In genomic region chr4:181006509-181007290, GRCh38 we compare ENCODE assay signal across 19 cellular contexts.
DNase-seq lines count a peak whose midpoint lies in the region; ATAC-seq, FAIRE-seq and TF ChIP-seq lines count a peak whose summit lies in the region.
"Had no signal": no experiment of that assay in that cellular context is flagged by ENCODE, and none has a peak within 500 bp of the region (broad histone marks: within the 10 kb centered on the region; RNA-seq: fewer than 3 reads in every experiment).

No MANE protein-coding gene starts in this region.

- 50% methylated on average over 11 of the region's 11 CpGs for WGBS in hepatocyte (ENCODE audit: low lambda C conversion rate, missing lambda C conversion rate)
- 47 to 61% (median 54%) methylated on average over 11 of the region's 11 CpGs for WGBS in small intestine, 3 donors

- no peak overlapping the region for H3K4me3 Mint-ChIP-seq in activated T-helper 2 cell treated with anti-CD3 and anti-CD28 coated beads, Interferon-gamma antibody, Interleukin-2, Interleukin-4, amounts not matched to agents 10 μg/mL and 5 μg/mL and 100 μg/mL, durations not matched to agents 14 hours and 24 hours and 36 hours (ENCODE audit: low read depth)
- H3K4me3 Mint-ChIP-seq: activated T-cell treated with anti-CD3 and anti-CD28 coated beads, Interleukin-2, amount 50 U/mL, for 4 hours; stimulated activated memory B cell treated with anti-CD40 and anti-IgM and Interleukin-4, amounts not matched to agents 10 μg/mL and 1 μg/mL and 100 μg/mL, for 72 hours; T-helper 1 cell treated with Interleukin-12 subunit alpha and Interleukin-12 subunit beta and Interleukin-4 antibody, amounts not matched to agents 30 μg/mL and 1 μg/mL, for 36 hours had no signal

- H3K27me3 ChIP-seq in ascending aorta (no peaks in the 10 kb centered on the region), hepatocyte (no peaks in the 10 kb centered on the region), subcutaneous abdominal adipose tissue (ENCODE audit: control insufficient read depth in 5 of 5, insufficient read depth in 4 of 5, low read length in 5 of 5) (no peaks in the 10 kb centered on the region), small intestine (ENCODE audit: control insufficient read depth in 2 of 2, insufficient read depth in 2 of 2, low read length in 2 of 2) (no peaks in the 10 kb centered on the region)

- ATAC-seq in HG03025 (IDR thresholded peaks at IDR 0.05; ENCODE audit: low FRiP score, unreplicated experiment), result no peak
- ATAC-seq: activated T-cell treated with anti-CD3 and anti-CD28 coated beads, Interleukin-2, amount 50 U/mL, for 4 hours; mucosa of descending colon; stimulated activated memory B cell treated with anti-CD40 and anti-IgM and Interleukin-4, amounts not matched to agents 10 μg/mL and 1 μg/mL and 100 μg/mL, for 72 hours had no signal

- no peak overlapping the region for H3K27ac Mint-ChIP-seq in activated T-helper 2 cell treated with anti-CD3 and anti-CD28 coated beads, Interferon-gamma antibody, Interleukin-2, Interleukin-4, amounts not matched to agents 10 μg/mL and 5 μg/mL and 100 μg/mL, durations not matched to agents 14 hours and 24 hours and 36 hours
- H3K27ac Mint-ChIP-seq: stimulated activated memory B cell treated with anti-CD40 and anti-IgM and Interleukin-4, amounts not matched to agents 10 μg/mL and 1 μg/mL and 100 μg/mL, for 72 hours; T-helper 1 cell treated with Interleukin-12 subunit alpha and Interleukin-12 subunit beta and Interleukin-4 antibody, amounts not matched to agents 30 μg/mL and 1 μg/mL, for 36 hours had no signal

- H3K4me3 ChIP-seq in HEK293 (ENCODE audit: low read depth, low read length) (no peak overlapping the region), ascending aorta (peak overlapping the region; percentile 28 to 34), hepatocyte (no peak overlapping the region), subcutaneous abdominal adipose tissue (ENCODE audit: low read depth in 1 of 5, low read length in 5 of 5) (peak overlapping the region; percentile 49 to 68 (median 54)), small intestine (ENCODE audit: low read depth in 1 of 2, low read length in 2 of 2) (no peak overlapping the region)
- H3K4me3 ChIP-seq: mucosa of descending colon had no signal

- H3K4me1 ChIP-seq in HEK293 (ENCODE audit: control insufficient read depth, insufficient read depth, low read length), result peaks cover 8% of the 10 kb centered on the region; the same call in 1 of the 2 replicates
- peaks cover 0 to 3% of the 10 kb centered on the region in 2 donors for H3K4me1 ChIP-seq in ascending aorta
- no peaks in the 10 kb centered on the region for H3K4me1 ChIP-seq in hepatocyte (ENCODE audit: insufficient read depth)
- H3K4me1 ChIP-seq in subcutaneous abdominal adipose tissue (ENCODE audit: control insufficient read depth in 5 of 5, insufficient read depth in 5 of 5, low read length in 5 of 5), result peaks cover 0 to 16% (median 9%) of the 10 kb centered on the region in 5 donors
- H3K4me1 ChIP-seq in small intestine (ENCODE audit: control insufficient read depth in 2 of 2, insufficient read depth in 1 of 2, low read depth in 1 of 2, low read length in 1 of 2), result no peaks in the 10 kb centered on the region
- H3K4me1 ChIP-seq: prostate gland had no signal

- H3K36me3 ChIP-seq in HEK293 (ENCODE audit: control insufficient read depth in 2 of 2, insufficient read depth in 1 of 2, low read length in 2 of 2) (no peaks in the 10 kb centered on the region), ascending aorta (no peaks in the 10 kb centered on the region), hepatocyte (replicated peaks; ENCODE audit: insufficient read depth, low read depth) (no peaks in the 10 kb centered on the region), subcutaneous abdominal adipose tissue (ENCODE audit: control insufficient read depth in 5 of 5, insufficient read depth in 5 of 5, low read length in 5 of 5) (no peaks in the 10 kb centered on the region), small intestine (ENCODE audit: control insufficient read depth in 2 of 2, insufficient read depth in 2 of 2, low read length in 2 of 2) (no peaks in the 10 kb centered on the region)
- H3K36me3 ChIP-seq: prostate gland had no signal

- peak overlapping the region in 1 of 5 donors; percentile 48 for H3K9ac ChIP-seq in subcutaneous abdominal adipose tissue (ENCODE audit: low read length in 5 of 5)

- TF ChIP-seq CTCF in HEK293 (tag by site-specific recombination; IDR thresholded peaks at IDR 0.05), result no peak
- no peak for TF ChIP-seq CTCF in ascending aorta (IDR thresholded peaks at IDR 0.05)
- no peak for TF ChIP-seq CTCF in hepatocyte (IDR thresholded peaks at IDR 0.05; ENCODE audit: poor library complexity)

- H3K4me1 Mint-ChIP-seq in activated T-helper 2 cell treated with anti-CD3 and anti-CD28 coated beads, Interferon-gamma antibody, Interleukin-2, Interleukin-4, amounts not matched to agents 10 μg/mL and 5 μg/mL and 100 μg/mL, durations not matched to agents 14 hours and 24 hours and 36 hours (ENCODE audit: low read depth), result no peaks in the 10 kb centered on the region
- H3K4me1 Mint-ChIP-seq: stimulated activated memory B cell treated with anti-CD40 and anti-IgM and Interleukin-4, amounts not matched to agents 10 μg/mL and 1 μg/mL and 100 μg/mL, for 72 hours had no signal

- H2AFZ ChIP-seq in hepatocyte, result no peak overlapping the region

- no peaks in the 10 kb centered on the region for H3K79me2 ChIP-seq in hepatocyte

- no peak for FAIRE-seq in small intestine (lab: Jason Lieb, UNC)
- FAIRE-seq: H54 had no signal

- H3K27ac ChIP-seq in HEK293 (ENCODE audit: extremely low read depth, low read depth, low read length) (no peak overlapping the region), ascending aorta (no peak overlapping the region), hepatocyte (no peak overlapping the region), subcutaneous abdominal adipose tissue (ENCODE audit: low read depth, low read length) (no peak overlapping the region), small intestine (ENCODE audit: low read depth in 1 of 2, low read length in 1 of 2) (no peak overlapping the region)
- H3K27ac ChIP-seq: prostate gland had no signal

- intact Hi-C loops in ascending aorta (cut with DNase I), result no loop called here
- intact Hi-C loops in activated T-helper 2 cell treated with anti-CD3 and anti-CD28 coated beads, Interferon-gamma antibody, Interleukin-2, Interleukin-4, amounts not matched to agents 10 μg/mL and 5 μg/mL and 100 μg/mL, durations not matched to agents 14 hours and 24 hours and 36 hours (cut with micrococcal nuclease), result no loop called here

- H3K9me3 ChIP-seq in HEK293 (ENCODE audit: control insufficient read depth, insufficient read depth, low read depth, low read length) (no peaks in the 10 kb centered on the region), ascending aorta (no peaks in the 10 kb centered on the region), hepatocyte (ENCODE audit: low read depth) (no peaks in the 10 kb centered on the region), subcutaneous abdominal adipose tissue (ENCODE audit: control insufficient read depth in 5 of 5, low read length in 5 of 5) (peaks cover 0 to 3% (median 0%) of the 10 kb centered on the region in 5 donors), small intestine (ENCODE audit: control insufficient read depth, low read depth) (no peaks in the 10 kb centered on the region)
- H3K9me3 ChIP-seq: mucosa of descending colon, prostate gland had no signal

- no peaks in the 10 kb centered on the region for H3K27me3 Mint-ChIP-seq in activated T-helper 2 cell treated with anti-CD3 and anti-CD28 coated beads, Interferon-gamma antibody, Interleukin-2, Interleukin-4, amounts not matched to agents 10 μg/mL and 5 μg/mL and 100 μg/mL, durations not matched to agents 14 hours and 24 hours and 36 hours (ENCODE audit: low read depth)
- H3K27me3 Mint-ChIP-seq: stimulated activated memory B cell treated with anti-CD40 and anti-IgM and Interleukin-4, amounts not matched to agents 10 μg/mL and 1 μg/mL and 100 μg/mL, for 72 hours had no signal

- peaks cover 24% of the 10 kb centered on the region for H3K9me3 Mint-ChIP-seq in activated T-helper 2 cell treated with anti-CD3 and anti-CD28 coated beads, Interferon-gamma antibody, Interleukin-2, Interleukin-4, amounts not matched to agents 10 μg/mL and 5 μg/mL and 100 μg/mL, durations not matched to agents 14 hours and 24 hours and 36 hours

- H3K9me2 ChIP-seq in hepatocyte (replicated peaks; ENCODE audit: insufficient read depth), result no peaks in the 10 kb centered on the region

- POLR2A ChIA-PET in HEK293 (lab: Yijun Ruan, JAX), result no interaction called here

- H4K20me1 ChIP-seq in hepatocyte (ENCODE audit: insufficient read depth, poor library complexity, severe bottlenecking), result no peaks in the 10 kb centered on the region

- H3K36me3 Mint-ChIP-seq in activated T-helper 2 cell treated with anti-CD3 and anti-CD28 coated beads, Interferon-gamma antibody, Interleukin-2, Interleukin-4, amounts not matched to agents 10 μg/mL and 5 μg/mL and 100 μg/mL, durations not matched to agents 14 hours and 24 hours and 36 hours (ENCODE audit: low read depth), result no peaks in the 10 kb centered on the region
- H3K36me3 Mint-ChIP-seq: stimulated activated memory B cell treated with anti-CD40 and anti-IgM and Interleukin-4, amounts not matched to agents 10 μg/mL and 1 μg/mL and 100 μg/mL, for 72 hours had no signal

- peak overlapping the region; percentile 35 for H3K4me2 ChIP-seq in hepatocyte

- CTCF ChIA-PET in HEK293 (lab: Yijun Ruan, JAX), result no interaction called here

- DNase-seq in ascending aorta (ENCODE audit: low spot score in 2 of 2), result no peak
- DNase-seq in hepatocyte (ENCODE audit: low spot score), result no peak
- DNase-seq in small intestine, result no peak
- DNase-seq in A172 (ENCODE audit: low spot score), result no peak
- DNase-seq in activated T-helper 2 cell treated with anti-CD3 and anti-CD28 coated beads, Interferon-gamma antibody, Interleukin-2, Interleukin-4, amounts not matched to agents 10 μg/mL and 5 μg/mL and 100 μg/mL, durations not matched to agents 14 hours and 24 hours and 36 hours (ENCODE audit: low spot score), result no peak
- DNase-seq: activated CD4-positive, alpha-beta T cell treated with anti-CD3 and anti-CD28 coated beads for 4 hours; activated T-cell treated with anti-CD3 and anti-CD28 coated beads, Interleukin-2, amount 50 U/mL, for 4 hours; KG1; mucosa of descending colon; NCI-H1694; NCI-H524; RPMI8226 had no signal

TF ChIP-seq in HEK293, 187 proteins besides CTCF, POLR2A, EP300 and RAD21 (continues in another document):
- TF ChIP-seq ZNF335 (tag by site-specific recombination; conservative IDR thresholded peaks at IDR 0.05), result 0 out of 2 replicates have a peak, but pooled peaks have one; percentile 13
- no peak for TF ChIP-seq ZNF19 (tag by site-specific recombination; IDR thresholded peaks at IDR 0.05; ENCODE audit: low read depth)
- TF ChIP-seq ZNF837 (tag by site-specific recombination; IDR thresholded peaks at IDR 0.05), result no peak

Comparison
In these comparisons a context has a peak if more than half of its experiments do, and no peak if none do; other contexts are left out.
1. H3K4me3 ChIP-seq: peak in ascending aorta (2 of 2) and subcutaneous abdominal adipose tissue (5 of 5); none in HEK293 (single experiment), hepatocyte (single experiment) and small intestine (0 of 2).